Comparison of ENCODE assay signal across 8 cellular contexts in genomic region chr6:26122402-26122792, GRCh38. TPM values are rescaled to one million over a fixed set of nuclear protein-coding genes. Genes with fewer than 3 reads are reported as not detected.
DNase-seq lines count a peak whose midpoint lies in the region; ATAC-seq and TF ChIP-seq lines count a peak whose summit lies in the region.

No MANE protein-coding gene starts in this region.

- no peaks in the 10 kb centered on the region for H3K9me2 ChIP-seq in hepatocyte (replicated peaks; ENCODE audit: insufficient read depth)

- peak overlapping the region; percentile 77 for H3K4me2 ChIP-seq in hepatocyte

- no peaks in the 10 kb centered on the region for H3K27me3 ChIP-seq in hepatocyte

- H3K27ac ChIP-seq in hepatocyte, result peak overlapping the region; percentile 97

- H3K4me3 ChIP-seq in WI38 (ENCODE audit: low read depth, low read length) (peak overlapping the region; percentile 87), hepatocyte (peak overlapping the region; percentile 7)

- no peaks in the 10 kb centered on the region for H3K9me3 Mint-ChIP-seq in stimulated activated naive CD8-positive, alpha-beta T cell treated with anti-CD3 and anti-CD28 coated beads, Interleukin-15, Interleukin-2, amounts not matched to agents 100 ng/mL and 50 ng/mL, for 24 hours
- peaks cover 3 to 5% of the 10 kb centered on the region in 2 donors for H3K9me3 Mint-ChIP-seq in stimulated activated naive B cell treated with anti-CD40 and anti-IgM and Interleukin-4, amounts not matched to agents 10 μg/mL and 1 μg/mL and 100 μg/mL, for 72 hours

- no peaks in the 10 kb centered on the region for H3K9me3 ChIP-seq in hepatocyte (ENCODE audit: low read depth)

- no peaks in the 10 kb centered on the region for H3K36me3 ChIP-seq in hepatocyte (replicated peaks; ENCODE audit: insufficient read depth, low read depth)

- DNase-seq in stimulated activated naive CD8-positive, alpha-beta T cell treated with anti-CD3 and anti-CD28 coated beads, Interleukin-15, Interleukin-2, amounts not matched to agents 100 U/mL and 50 U/mL, for 24 hours, result no peak
- DNase-seq in hepatocyte (ENCODE audit: low spot score) (peak; percentile 43), NCI-H187 (lab: John Stamatoyannopoulos, UW) (no peak), superior temporal gyrus (ENCODE audit: extremely low spot score) (no peak)
- DNase-seq in stimulated activated naive B cell treated with anti-CD40 and anti-IgM and Interleukin-4, amounts not matched to agents 10 μg/mL and 1 μg/mL and 100 μg/mL, for 72 hours, result peak; percentile 12
- no peak for DNase-seq in stimulated activated CD4-positive, alpha-beta T cell treated with anti-CD3 and anti-CD28 coated beads, Interleukin-4, amount 100 ng/mL, for 4 hours

- peaks cover 6% of the 10 kb centered on the region for H3K4me1 ChIP-seq in hepatocyte (ENCODE audit: insufficient read depth)

- H3K27ac Mint-ChIP-seq in stimulated activated naive CD8-positive, alpha-beta T cell treated with anti-CD3 and anti-CD28 coated beads, Interleukin-15, Interleukin-2, amounts not matched to agents 100 ng/mL and 50 ng/mL, for 24 hours, result peak overlapping the region; percentile 99
- peak overlapping the region; percentile 99 for H3K27ac Mint-ChIP-seq in stimulated activated naive B cell treated with anti-CD40 and anti-IgM and Interleukin-4, amounts not matched to agents 10 μg/mL and 1 μg/mL and 100 μg/mL, for 72 hours

- H3K4me3 Mint-ChIP-seq in stimulated activated naive CD8-positive, alpha-beta T cell treated with anti-CD3 and anti-CD28 coated beads, Interleukin-15, Interleukin-2, amounts not matched to agents 100 ng/mL and 50 ng/mL, for 24 hours, result peak overlapping the region; percentile 99
- peak overlapping the region; percentile 95 to 98 for H3K4me3 Mint-ChIP-seq in stimulated activated naive B cell treated with anti-CD40 and anti-IgM and Interleukin-4, amounts not matched to agents 10 μg/mL and 1 μg/mL and 100 μg/mL, for 72 hours

- ATAC-seq in stimulated activated naive CD8-positive, alpha-beta T cell treated with anti-CD3 and anti-CD28 coated beads, Interleukin-15, Interleukin-2, amounts not matched to agents 100 U/mL and 50 U/mL, for 24 hours, result no peak
- no peak for ATAC-seq in stimulated activated naive B cell treated with anti-CD40 and anti-IgM and Interleukin-4, amounts not matched to agents 10 μg/mL and 1 μg/mL and 100 μg/mL, for 72 hours (replicated peaks)

- peaks cover 32% of the 10 kb centered on the region for H3K36me3 Mint-ChIP-seq in stimulated activated naive CD8-positive, alpha-beta T cell treated with anti-CD3 and anti-CD28 coated beads, Interleukin-15, Interleukin-2, amounts not matched to agents 100 ng/mL and 50 ng/mL, for 24 hours (ENCODE audit: low read depth)
- peaks cover 44 to 46% of the 10 kb centered on the region in 2 donors for H3K36me3 Mint-ChIP-seq in stimulated activated naive B cell treated with anti-CD40 and anti-IgM and Interleukin-4, amounts not matched to agents 10 μg/mL and 1 μg/mL and 100 μg/mL, for 72 hours

- peaks cover 46% of the 10 kb centered on the region for H3K4me1 Mint-ChIP-seq in stimulated activated naive CD8-positive, alpha-beta T cell treated with anti-CD3 and anti-CD28 coated beads, Interleukin-15, Interleukin-2, amounts not matched to agents 100 ng/mL and 50 ng/mL, for 24 hours (ENCODE audit: low read depth)
- H3K4me1 Mint-ChIP-seq in stimulated activated naive B cell treated with anti-CD40 and anti-IgM and Interleukin-4, amounts not matched to agents 10 μg/mL and 1 μg/mL and 100 μg/mL, for 72 hours, result peaks cover 16 to 44% of the 10 kb centered on the region in 2 donors

- H4K20me1 ChIP-seq in hepatocyte (ENCODE audit: insufficient read depth, poor library complexity, severe bottlenecking), result peaks cover 33% of the 10 kb centered on the region

- no peak overlapping the region for H2AFZ ChIP-seq in hepatocyte

- peaks cover 4% of the 10 kb centered on the region for H3K27me3 Mint-ChIP-seq in stimulated activated naive CD8-positive, alpha-beta T cell treated with anti-CD3 and anti-CD28 coated beads, Interleukin-15, Interleukin-2, amounts not matched to agents 100 ng/mL and 50 ng/mL, for 24 hours
- peaks cover 5 to 14% of the 10 kb centered on the region in 2 donors for H3K27me3 Mint-ChIP-seq in stimulated activated naive B cell treated with anti-CD40 and anti-IgM and Interleukin-4, amounts not matched to agents 10 μg/mL and 1 μg/mL and 100 μg/mL, for 72 hours

- TF ChIP-seq CTCF in WI38 (IDR thresholded peaks at IDR 0.05; ENCODE audit: low read depth, low read length), result no peak
- TF ChIP-seq CTCF in hepatocyte (IDR thresholded peaks at IDR 0.05; ENCODE audit: poor library complexity), result no peak

- 48% methylated on average over 6 of the region's 6 CpGs for WGBS in hepatocyte (ENCODE audit: low lambda C conversion rate, missing lambda C conversion rate)

- peaks cover 40% of the 10 kb centered on the region for H3K79me2 ChIP-seq in hepatocyte

RNA-seq across cellular contexts. Expression of gene HFE, which starts 35.2 kb away (rescaled TPM):
- total RNA-seq in hepatocyte, result 5.6 and 7.4 TPM in 2 replicates
- 3.6 and 4.5 TPM in 2 replicates for polyA plus RNA-seq in hepatocyte

Comparison
In these comparisons a context has a peak if more than half of its experiments do, and no peak if none do; other contexts are left out.
1. DNase-seq: peak in hepatocyte (single experiment) and stimulated activated naive B cell treated with anti-CD40 and anti-IgM and Interleukin-4, amounts not matched to agents 10 μg/mL and 1 μg/mL and 100 μg/mL, for 72 hours (single experiment); none in stimulated activated naive CD8-positive, alpha-beta T cell treated with anti-CD3 and anti-CD28 coated beads, Interleukin-15, Interleukin-2, amounts not matched to agents 100 U/mL and 50 U/mL, for 24 hours (single experiment), NCI-H187 (0 of 2), stimulated activated CD4-positive, alpha-beta T cell treated with anti-CD3 and anti-CD28 coated beads, Interleukin-4, amount 100 ng/mL, for 4 hours (0 of 2) and superior temporal gyrus (single experiment).